ENCODE assay signal across 12 cellular contexts in the genomic region with DNA sequence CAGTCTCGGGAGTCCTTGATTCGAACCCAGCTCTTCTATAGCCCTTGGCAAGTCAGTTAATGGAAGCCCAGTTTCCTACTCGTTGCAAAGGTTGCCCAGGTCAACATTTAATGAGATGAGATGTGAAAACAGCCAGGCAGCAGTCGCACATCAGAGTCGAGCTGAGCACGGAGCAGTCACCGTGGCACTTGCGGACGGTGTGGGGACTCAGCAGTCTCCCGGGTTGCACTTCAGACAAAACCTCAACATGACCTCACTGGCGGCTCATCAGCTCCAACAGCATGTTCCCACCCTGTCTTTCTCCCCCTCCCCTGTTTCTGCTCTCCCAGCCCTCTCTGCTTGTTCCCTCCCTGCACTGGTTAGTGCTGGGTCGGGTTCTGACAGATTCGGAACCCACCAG. TPM values are rescaled to one million over a fixed set of nuclear protein-coding genes. Genes with fewer than 3 reads are reported as not detected.
"Had no signal": no experiment of that assay in that cellular context is flagged by ENCODE, and none has a peak within 500 bp of the region (broad histone marks: within the 10 kb centered on the region; RNA-seq: fewer than 3 reads in every experiment).

No MANE protein-coding gene starts in this region.

- DNase-seq: activated CD4-positive, alpha-beta T cell treated with anti-CD3 and anti-CD28 coated beads, Interleukin-2, amount 50 U/mL, for 4 hours; activated naive CD8-positive, alpha-beta T cell treated with anti-CD3 and anti-CD28 coated beads, Interleukin-2, amount 10 ng/mL, durations not matched to agents 7 days and 5 days; anterior cingulate cortex; dermis blood vessel endothelial cell; posterior cingulate gyrus; T-helper 17 cell had no signal

- H3K4me3 ChIP-seq: hepatocyte, right atrium auricular region, skin epidermis had no signal

- ATAC-seq: T-helper 17 cell had no signal

- H3K27me3 ChIP-seq: hepatocyte, right atrium auricular region had no signal

- H2AFZ ChIP-seq: hepatocyte had no signal

- H3K9me3 ChIP-seq: right atrium auricular region had no signal

- H3K27ac ChIP-seq: hepatocyte, right atrium auricular region had no signal

- H3K4me1 Mint-ChIP-seq: activated naive CD8-positive, alpha-beta T cell treated with anti-CD3 and anti-CD28 coated beads, Interleukin-2, amount 10 ng/mL, durations not matched to agents 7 days and 5 days; T-helper 17 cell had no signal

- H3K36me3 ChIP-seq: right atrium auricular region had no signal

- H3K79me2 ChIP-seq: hepatocyte had no signal

- H3K36me3 Mint-ChIP-seq: activated CD8-positive, alpha-beta memory T cell treated with anti-CD3 and anti-CD28 coated beads, Interleukin-2, amount 10 ng/mL, durations not matched to agents 7 days and 5 days; activated naive CD8-positive, alpha-beta T cell treated with anti-CD3 and anti-CD28 coated beads, Interleukin-2, amount 10 ng/mL, durations not matched to agents 7 days and 5 days; type B pancreatic cell had no signal

- H3K4me3 Mint-ChIP-seq: activated CD8-positive, alpha-beta memory T cell treated with anti-CD3 and anti-CD28 coated beads, Interleukin-2, amount 10 ng/mL, durations not matched to agents 7 days and 5 days; activated naive CD8-positive, alpha-beta T cell treated with anti-CD3 and anti-CD28 coated beads, Interleukin-2, amount 10 ng/mL, durations not matched to agents 7 days and 5 days; T-helper 17 cell; type B pancreatic cell had no signal

- H3K4me2 ChIP-seq: hepatocyte had no signal

- H3K27ac Mint-ChIP-seq: activated CD8-positive, alpha-beta memory T cell treated with anti-CD3 and anti-CD28 coated beads, Interleukin-2, amount 10 ng/mL, durations not matched to agents 7 days and 5 days; activated naive CD8-positive, alpha-beta T cell treated with anti-CD3 and anti-CD28 coated beads, Interleukin-2, amount 10 ng/mL, durations not matched to agents 7 days and 5 days; T-helper 17 cell had no signal

- H3K9me3 Mint-ChIP-seq: activated naive CD8-positive, alpha-beta T cell treated with anti-CD3 and anti-CD28 coated beads, Interleukin-2, amount 10 ng/mL, durations not matched to agents 7 days and 5 days; type B pancreatic cell had no signal

RNA-seq across cellular contexts. Expression of gene UBE2QL1, which starts 35.8 kb away (rescaled TPM):
- total RNA-seq: activated naive CD8-positive, alpha-beta T cell treated with anti-CD3 and anti-CD28 coated beads, Interleukin-2, amount 10 ng/mL, durations not matched to agents 7 days and 5 days; epithelial cell of proximal tubule had no signal
- polyA plus RNA-seq: hepatocyte had no signal
